In genomic region chr5:68555891-68556689, GRCh38 we compare ENCODE assay signal across 26 cellular contexts.
DNase-seq lines count a peak whose midpoint lies in the region; ATAC-seq, FAIRE-seq and TF ChIP-seq lines count a peak whose summit lies in the region.
"Had no signal": no experiment of that assay in that cellular context is flagged by ENCODE, and none has a peak within 500 bp of the region (broad histone marks: within the 10 kb centered on the region; RNA-seq: fewer than 3 reads in every experiment).

No MANE protein-coding gene starts in this region.

- H3K4me1 ChIP-seq in GM12878 (ENCODE audit: control insufficient read depth, insufficient read depth, low read length) (no peaks in the 10 kb centered on the region), skeletal muscle satellite cell (ENCODE audit: control insufficient read depth, insufficient read depth, low read length) (peaks cover 43% of the 10 kb centered on the region), upper lobe of right lung (no peaks in the 10 kb centered on the region)
- H3K4me1 ChIP-seq: left ventricle myocardium inferior had no signal

- no peak for TF ChIP-seq POLR2A in GM12878 (IDR thresholded peaks at IDR 0.05; ENCODE audit: low read depth, low read length)

- no peak for FAIRE-seq in GM12878 (lab: Jason Lieb, UNC)
- FAIRE-seq: colon, H54 had no signal

- peak; percentile 42 for DNase-seq in EL
- DNase-seq in GM12878 (ENCODE audit: low read depth, low spot score) = no peak
- DNase-seq in left kidney (ENCODE audit: low read depth, low spot score) = peak; percentile 86
- DNase-seq in upper lobe of right lung = no peak
- DNase-seq: activated B cell treated with CpG ODN at 0.5 μM for 24 hours; activated CD8-positive, alpha-beta memory T cell treated with anti-CD3 and anti-CD28 coated beads, Interleukin-2, amount 10 ng/mL, durations not matched to agents 7 days and 5 days; activated naive CD4-positive, alpha-beta T cell; activated T-cell treated with anti-CD3 and anti-CD28 coated beads, Interleukin-2, amount 50 U/mL, for 48 hours; brain microvascular endothelial cell; CD4-positive, CD25-positive, alpha-beta regulatory T cell; effector CD4-positive, alpha-beta T cell; KG1; left ventricle myocardium inferior; midbrain; naive thymus-derived CD8-positive, alpha-beta T cell; NCI-H1417 treated with DMSO at 0.1 percent for 48 hours; NCI-H2081 treated with DMSO at 0.1 percent for 48 hours; NCI-H345; occipital lobe; SJCRH30 had no signal

- CTCF ChIA-PET in GM12878 (lab: Yijun Ruan, JAX) = no interaction called here

- intact Hi-C loops in GM12878 (cut with micrococcal nuclease; ENCODE audit: unreplicated experiment) (loop anchor here (10.0 kb wide), 1 partner anchor 49 kb away; no protein-coding TSS in a partner anchor), upper lobe of right lung (cut with DNase I) (no loop called here)

- H3K79me2 ChIP-seq in GM12878 (ENCODE audit: control insufficient read depth, insufficient read depth, low read length) = no peaks in the 10 kb centered on the region

- H3K9ac ChIP-seq in GM12878 (ENCODE audit: control insufficient read depth, insufficient read depth, low read length) (no peak overlapping the region), skeletal muscle satellite cell (ENCODE audit: low read depth, low read length) (no peak overlapping the region)

- no peak for TF ChIP-seq EP300 in GM12878 (IDR thresholded peaks at IDR 0.05; ENCODE audit: borderline replicate concordance in 1 of 2, control insufficient read depth in 1 of 2, low read depth in 2 of 2, low read length in 2 of 2)

- H4K20me1 ChIP-seq in GM12878 (ENCODE audit: control insufficient read depth, insufficient read depth) = no peaks in the 10 kb centered on the region

- in situ Hi-C loops in GM12878 (cut with MboI) = no loop called here

- no TSS peak for BruUV-seq in GM12878 (replicated peaks; lab: Mats Ljungman, UMichigan)

- POLR2A ChIA-PET in GM12878 (lab: Charles Lee) = no interaction called here

- H3K4me3 ChIP-seq in GM12878 = no peak overlapping the region
- H3K4me3 ChIP-seq in skeletal muscle satellite cell (ENCODE audit: low read length) = peak overlapping the region; percentile 1
- H3K4me3 ChIP-seq in upper lobe of right lung = no peak overlapping the region
- H3K4me3 ChIP-seq: left ventricle myocardium inferior, SJCRH30 had no signal

- no peak overlapping the region for H3K4me2 ChIP-seq in GM12878 (ENCODE audit: control insufficient read depth, insufficient read depth)
- H3K4me2 ChIP-seq in skeletal muscle satellite cell (ENCODE audit: low read length) = peak overlapping the region; percentile 34

- 27% methylated on average over 7 of the region's 7 CpGs for WGBS in GM12878 (ENCODE audit: insufficient coverage, insufficient replicate concordance, low lambda C conversion rate, missing lambda C conversion rate)

- no peak for TF ChIP-seq CTCF in GM12878 (IDR thresholded peaks at IDR 0.05 in 2 of 3, conservative IDR thresholded peaks at IDR 0.05 in 1 of 3; ENCODE audit: control insufficient read depth in 2 of 3, extremely low read depth in 1 of 3, insufficient read depth in 1 of 3, low read depth in 3 of 3, low read length in 3 of 3)
- TF ChIP-seq CTCF in upper lobe of right lung (IDR thresholded peaks at IDR 0.05) = no peak

- H2AFZ ChIP-seq in GM12878 (ENCODE audit: control insufficient read depth, low read depth, low read length) = no peak overlapping the region

- RAD21 ChIA-PET in GM12878 (lab: Charles Lee; ENCODE audit: unreplicated experiment) = no interaction called here

- no peaks in the 10 kb centered on the region for H3K27me3 ChIP-seq in GM12878 (replicated peaks in 1 of 2; ENCODE audit: control insufficient read depth in 2 of 2, insufficient read depth in 2 of 2, low read length in 1 of 2)
- H3K27me3 ChIP-seq in skeletal muscle satellite cell (ENCODE audit: control insufficient read depth, insufficient read depth, low read length) = no peaks in the 10 kb centered on the region
- H3K27me3 ChIP-seq in upper lobe of right lung = no peaks in the 10 kb centered on the region
- H3K27me3 ChIP-seq: brain microvascular endothelial cell, SJCRH30 had no signal

- H3K9me3 ChIP-seq in GM12878 (replicated peaks; ENCODE audit: control insufficient read depth, insufficient read depth, low read length) (peaks cover 3% of the 10 kb centered on the region; the same call in 2 of the 3 replicates), skeletal muscle satellite cell (replicated peaks; ENCODE audit: low read length) (peaks cover 4% of the 10 kb centered on the region), upper lobe of right lung (no peaks in the 10 kb centered on the region)
- H3K9me3 ChIP-seq: SJCRH30 had no signal

- no peaks in the 10 kb centered on the region for H3K36me3 ChIP-seq in GM12878 (ENCODE audit: control insufficient read depth in 2 of 2, insufficient read depth in 2 of 2, low read length in 1 of 2)
- no peaks in the 10 kb centered on the region for H3K36me3 ChIP-seq in skeletal muscle satellite cell (ENCODE audit: insufficient read depth, low read length)
- H3K36me3 ChIP-seq in upper lobe of right lung = no peaks in the 10 kb centered on the region
- H3K36me3 ChIP-seq: brain microvascular endothelial cell, left ventricle myocardium inferior, SJCRH30 had no signal

- TF ChIP-seq RAD21 in GM12878 (IDR thresholded peaks at IDR 0.05; ENCODE audit: insufficient read depth, low read depth, low read length) = no peak

- H3K27ac ChIP-seq in GM12878 (ENCODE audit: control insufficient read depth, insufficient read depth) = no peak overlapping the region
- H3K27ac ChIP-seq in upper lobe of right lung = no peak overlapping the region
- H3K27ac ChIP-seq: brain microvascular endothelial cell, left ventricle myocardium inferior, SJCRH30 had no signal

- SMC1A ChIA-PET in GM12878 (lab: Charles Lee; ENCODE audit: uncharacterized antibody, unreplicated experiment) = interaction anchor here (0.6 to 1.0 kb wide), 2 partner anchors 17 to 176 kb away, joined by 3 read pairs; no protein-coding TSS in a partner anchor

- ATAC-seq in GM12878 = no peak
- ATAC-seq in GM18909 (IDR thresholded peaks at IDR 0.05; ENCODE audit: poor library complexity, unreplicated experiment) = no peak
- ATAC-seq in HG02840 (IDR thresholded peaks at IDR 0.05; ENCODE audit: low FRiP score, unreplicated experiment) = no peak
- ATAC-seq in upper lobe of right lung = no peak
- ATAC-seq in GM21619 (IDR thresholded peaks at IDR 0.05; ENCODE audit: unreplicated experiment) = no peak
- ATAC-seq: activated CD8-positive, alpha-beta memory T cell treated with anti-CD3 and anti-CD28 coated beads, Interleukin-2, amount 10 ng/mL, durations not matched to agents 7 days and 5 days; naive thymus-derived CD8-positive, alpha-beta T cell had no signal

TF ChIP-seq in GM12878, 131 proteins besides CTCF, POLR2A, EP300 and RAD21:
- TF ChIP-seq ZNF207 (IDR thresholded peaks at IDR 0.05; ENCODE audit: borderline replicate concordance) (no peak), PAX5 (IDR thresholded peaks at IDR 0.05; ENCODE audit: borderline replicate concordance, low read depth, low read length) (0 out of 2 replicates have a peak, but pooled peaks have one; percentile 16)

Comparison
In these comparisons a context has a peak if more than half of its experiments do, and no peak if none do; other contexts are left out.
1. DNase-seq: peak in EL (single experiment) and left kidney (single experiment); none in GM12878 (single experiment) and upper lobe of right lung (single experiment).